Comparison of ENCODE assay signal across 32 cellular contexts in genomic region chr9:21695443-21695842, GRCh38.
"Had no signal": no experiment of that assay in that cellular context is flagged by ENCODE, and none has a peak within 500 bp of the region (broad histone marks: within the 10 kb centered on the region; RNA-seq: fewer than 3 reads in every experiment).

No MANE protein-coding gene starts in this region.

- H3K9me3 ChIP-seq: adrenal gland, ascending aorta, body of pancreas had no signal

- ATAC-seq: activated naive CD4-positive, alpha-beta T cell treated with anti-CD3 and anti-CD28 coated beads, Interleukin-2, amount 50 U/mL, for 72 hours; activated naive CD8-positive, alpha-beta T cell treated with anti-CD3 and anti-CD28 coated beads, Interleukin-2, amount 50 U/mL, for 24 hours; activated T-cell treated with anti-CD3 and anti-CD28 coated beads, Interleukin-2, amount 50 U/mL, for 4 hours; activated T-cell treated with anti-CD3 and anti-CD28 coated beads, Interleukin-2, amount 50 U/mL, for 72 hours; activated T-helper 17 cell treated with anti-CD3 and anti-CD28 coated beads, Interleukin-2, amount 50 U/mL, for 72 hours; body of pancreas had no signal

- H3K27ac ChIP-seq: adrenal gland, ascending aorta, body of pancreas, brain microvascular endothelial cell, breast epithelium, cardiac muscle cell had no signal

- DNase-seq: activated effector memory CD4-positive, alpha-beta T cell treated with anti-CD3 and anti-CD28 coated beads, Interleukin-2, amount 50 U/mL, for 16 hours; activated effector memory CD4-positive, alpha-beta T cell treated with Interleukin-2 at 50 U/mL for 16 hours; activated gamma-delta T cell; activated gamma-delta T cell treated with Interleukin-2 at 50 U/mL for 16 hours; activated naive CD4-positive, alpha-beta T cell; activated naive CD4-positive, alpha-beta T cell treated with anti-CD3 and anti-CD28 coated beads for 36 hours; activated naive CD4-positive, alpha-beta T cell treated with anti-CD3 and anti-CD28 coated beads, Interleukin-2, amount 10 ng/mL, durations not matched to agents 7 days and 5 days; activated naive CD4-positive, alpha-beta T cell treated with anti-CD3 and anti-CD28 coated beads, Interleukin-2, amount 50 U/mL, for 16 hours; activated naive CD4-positive, alpha-beta T cell treated with Interleukin-2 at 50 U/mL for 16 hours; activated naive CD8-positive, alpha-beta T cell treated with anti-CD3 and anti-CD28 coated beads for 36 hours; activated naive CD8-positive, alpha-beta T cell treated with anti-CD3 and anti-CD28 coated beads, Interleukin-2, amount 10 ng/mL, durations not matched to agents 7 days and 5 days; activated naive CD8-positive, alpha-beta T cell treated with anti-CD3 and anti-CD28 coated beads, Interleukin-2, amount 50 U/mL, for 24 hours; activated T-cell treated with anti-CD3 and anti-CD28 coated beads, Interleukin-2, amount 50 U/mL, for 1 hour; activated T-cell treated with anti-CD3 and anti-CD28 coated beads, Interleukin-2, amount 50 U/mL, for 24 hours; activated T-cell treated with anti-CD3 and anti-CD28 coated beads, Interleukin-2, amount 50 U/mL, for 4 hours; activated T-cell treated with anti-CD3 and anti-CD28 coated beads, Interleukin-2, amount 50 U/mL, for 48 hours; activated T-cell treated with anti-CD3 and anti-CD28 coated beads, Interleukin-2, amount 50 U/mL, for 72 hours; adrenal gland; amniotic stem cell; amygdala; anterior cingulate cortex; aorta; body of pancreas; brain microvascular endothelial cell; caudate nucleus; central memory CD4-positive, alpha-beta T cell; cerebellar nuclear complex had no signal

- H3K36me3 ChIP-seq: adrenal gland, ascending aorta, brain microvascular endothelial cell, breast epithelium, cardiac muscle cell had no signal

- H3K4me3 ChIP-seq: adrenal gland, ascending aorta, body of pancreas, breast epithelium, cardiac muscle cell had no signal

- H3K4me1 ChIP-seq: adrenal gland, ascending aorta, body of pancreas, breast epithelium had no signal

- H3K27me3 ChIP-seq: adrenal gland, ascending aorta, body of pancreas, brain microvascular endothelial cell, breast epithelium had no signal
